Comparison of ENCODE assay signal across 15 cellular contexts in genomic region chr13:68176486-68176885, GRCh38.
A peak's percentile ranks its signal among the peaks of the same experiment; 100 is the strongest.
DNase-seq lines count a peak whose midpoint lies in the region; ATAC-seq and TF ChIP-seq lines count a peak whose summit lies in the region.
"Had no signal": no experiment of that assay in that cellular context is flagged by ENCODE, and none has a peak within 500 bp of the region (broad histone marks: within the 10 kb centered on the region; RNA-seq: fewer than 3 reads in every experiment).

No MANE protein-coding gene starts in this region.

- no peak overlapping the region for H3K27ac ChIP-seq in mammary epithelial cell (ENCODE audit: insufficient read depth, low read depth, low read length)
- no peak overlapping the region for H3K27ac ChIP-seq in gastrocnemius medialis
- H3K27ac ChIP-seq: PC-9, thyroid gland had no signal

- intact Hi-C loops in mammary epithelial cell (cut with micrococcal nuclease), result no loop called here
- intact Hi-C loops in gastrocnemius medialis (cut with DNase I; ENCODE audit: low total_unique reads), result no loop called here
- intact Hi-C loops in activated naive CD4-positive, alpha-beta T cell treated with anti-CD3 and anti-CD28 coated beads for 36 hours (cut with micrococcal nuclease), result no loop called here

- DNase-seq in NCI-H446 (lab: John Stamatoyannopoulos, UW) (peak; percentile 2 to 30), NCI-H446 treated with DMSO at 0.1 percent for 48 hours (lab: John Stamatoyannopoulos, UW) (no peak), mammary epithelial cell (peak; percentile 33), iris pigment epithelial cell (ENCODE audit: low read depth) (peak; percentile 84), GM19238 (ENCODE audit: insufficient read length, low spot score) (no peak), NCI-H524 treated with DMSO at 0.1 percent for 48 hours (lab: John Stamatoyannopoulos, UW) (no peak), gastrocnemius medialis (no peak)
- no peak for DNase-seq in activated naive CD4-positive, alpha-beta T cell treated with anti-CD3 and anti-CD28 coated beads for 36 hours
- DNase-seq: activated CD4-positive, alpha-beta memory T cell treated with anti-CD3 and anti-CD28 coated beads, Interleukin-2, amount 10 ng/mL, durations not matched to agents 7 days and 5 days; Kasumi-1; left cardiac atrium; stimulated activated CD4-positive, alpha-beta T cell treated with anti-CD3 and anti-CD28 coated beads, Interleukin-12 subunit alpha, Interleukin-12 subunit beta, amount 100 ng/mL, for 4 hours; T-helper 2 cell; thyroid gland had no signal

- no peaks in the 10 kb centered on the region for H3K36me3 Mint-ChIP-seq in activated naive CD4-positive, alpha-beta T cell treated with anti-CD3 and anti-CD28 coated beads for 36 hours (ENCODE audit: low read depth)

- no peak overlapping the region for H3K9ac ChIP-seq in mammary epithelial cell (ENCODE audit: insufficient read depth, low read length)

- no peaks in the 10 kb centered on the region for H3K27me3 Mint-ChIP-seq in activated naive CD4-positive, alpha-beta T cell treated with anti-CD3 and anti-CD28 coated beads for 36 hours (ENCODE audit: low read depth)
- H3K27me3 Mint-ChIP-seq: activated CD4-positive, alpha-beta memory T cell treated with anti-CD3 and anti-CD28 coated beads, Interleukin-2, amount 10 ng/mL, durations not matched to agents 7 days and 5 days had no signal

- no peak overlapping the region for H3K27ac Mint-ChIP-seq in activated naive CD4-positive, alpha-beta T cell treated with anti-CD3 and anti-CD28 coated beads for 36 hours
- H3K27ac Mint-ChIP-seq: activated CD4-positive, alpha-beta memory T cell treated with anti-CD3 and anti-CD28 coated beads, Interleukin-2, amount 10 ng/mL, durations not matched to agents 7 days and 5 days had no signal

- TF ChIP-seq POLR2A in gastrocnemius medialis (IDR thresholded peaks at IDR 0.05), result no peak

- H3K36me3 ChIP-seq in mammary epithelial cell (ENCODE audit: insufficient read depth, low read length) (no peaks in the 10 kb centered on the region), gastrocnemius medialis (no peaks in the 10 kb centered on the region)
- H3K36me3 ChIP-seq: thyroid gland had no signal

- no peaks in the 10 kb centered on the region for H3K4me1 Mint-ChIP-seq in activated naive CD4-positive, alpha-beta T cell treated with anti-CD3 and anti-CD28 coated beads for 36 hours (ENCODE audit: low read depth)
- H3K4me1 Mint-ChIP-seq: activated CD4-positive, alpha-beta memory T cell treated with anti-CD3 and anti-CD28 coated beads, Interleukin-2, amount 10 ng/mL, durations not matched to agents 7 days and 5 days had no signal

- no peak overlapping the region for H3K4me3 ChIP-seq in mammary epithelial cell (replicated peaks in 1 of 3; ENCODE audit: insufficient read depth in 1 of 3, low read depth in 2 of 3, low read length in 3 of 3)
- H3K4me3 ChIP-seq in gastrocnemius medialis, result no peak overlapping the region
- H3K4me3 ChIP-seq: PC-9, thyroid gland had no signal

- no peak overlapping the region for H2AFZ ChIP-seq in mammary epithelial cell (ENCODE audit: low read depth, low read length)
- H2AFZ ChIP-seq: PC-9 had no signal

- dilution Hi-C loops in mammary epithelial cell (cut with HindIII; ENCODE audit: low sequenced_read_pairs), result no loop called here

- H3K9me3 ChIP-seq in mammary epithelial cell (replicated peaks; ENCODE audit: insufficient read depth, low read length) (no peaks in the 10 kb centered on the region), gastrocnemius medialis (no peaks in the 10 kb centered on the region)
- H3K9me3 ChIP-seq: thyroid gland had no signal

- ATAC-seq in gastrocnemius medialis, result no peak

- CTCF ChIA-PET in mammary epithelial cell (lab: Charles Lee; ENCODE audit: low non-redundant PET), result no interaction called here
- CTCF ChIA-PET in activated naive CD4-positive, alpha-beta T cell treated with anti-CD3 and anti-CD28 coated beads for 36 hours (lab: Charles Lee), result interaction anchor here (0.7 kb wide), 1 partner anchor 62 kb away, joined by 3 read pairs; no protein-coding TSS in a partner anchor

- WGBS in mammary epithelial cell (ENCODE audit: low coverage, missing lambda C conversion rate), result 6% methylated on average over 2 of the region's 2 CpGs

- no peaks in the 10 kb centered on the region for H4K20me1 ChIP-seq in mammary epithelial cell (ENCODE audit: insufficient read depth, low read length)

- BruUV-seq in mammary epithelial cell (replicated peaks; lab: Mats Ljungman, UMichigan), result no TSS peak

- H3K27me3 ChIP-seq in mammary epithelial cell (ENCODE audit: insufficient read depth, low read length) (no peaks in the 10 kb centered on the region), gastrocnemius medialis (no peaks in the 10 kb centered on the region)
- H3K27me3 ChIP-seq: thyroid gland had no signal

- H3K4me1 ChIP-seq in mammary epithelial cell (ENCODE audit: insufficient read depth, low read length) (peaks cover 24% of the 10 kb centered on the region), gastrocnemius medialis (no peaks in the 10 kb centered on the region)
- H3K4me1 ChIP-seq: thyroid gland had no signal

- H3K9me3 Mint-ChIP-seq in activated naive CD4-positive, alpha-beta T cell treated with anti-CD3 and anti-CD28 coated beads for 36 hours, result peaks cover 10% of the 10 kb centered on the region

- no peak for TF ChIP-seq CTCF in mammary epithelial cell (conservative IDR thresholded peaks at IDR 0.05 in 1 of 2, IDR thresholded peaks at IDR 0.05 in 1 of 2; ENCODE audit: extremely low read depth in 1 of 2, insufficient read depth in 1 of 2, low read depth in 1 of 2, low read length in 2 of 2)
- TF ChIP-seq CTCF in gastrocnemius medialis (IDR thresholded peaks at IDR 0.05 in 4 of 5, conservative IDR thresholded peaks at IDR 0.05 in 1 of 5), result no peak

- H3K4me3 Mint-ChIP-seq in activated naive CD4-positive, alpha-beta T cell treated with anti-CD3 and anti-CD28 coated beads for 36 hours, result no peak overlapping the region
- H3K4me3 Mint-ChIP-seq: activated CD4-positive, alpha-beta memory T cell treated with anti-CD3 and anti-CD28 coated beads, Interleukin-2, amount 10 ng/mL, durations not matched to agents 7 days and 5 days had no signal

- peak overlapping the region; percentile 40 for H3K4me2 ChIP-seq in mammary epithelial cell (ENCODE audit: insufficient read depth, low read depth, low read length)
- H3K4me2 ChIP-seq: PC-9 had no signal

- H3K79me2 ChIP-seq in mammary epithelial cell (ENCODE audit: insufficient read depth, low read length), result no peaks in the 10 kb centered on the region

- in situ Hi-C loops in mammary epithelial cell (cut with MboI; ENCODE audit: low sequenced_read_pairs in 2 of 2) (no loop called here), gastrocnemius medialis (cut with MboI; ENCODE audit: low sequenced_read_pairs in 4 of 4) (no loop called here)

Comparison
In these comparisons a context has a peak if more than half of its experiments do, and no peak if none do; other contexts are left out.
1. DNase-seq: peak in NCI-H446 (2 of 2), mammary epithelial cell (single experiment) and iris pigment epithelial cell (single experiment); none in NCI-H446 treated with DMSO at 0.1 percent for 48 hours (single experiment), GM19238 (single experiment), NCI-H524 treated with DMSO at 0.1 percent for 48 hours (single experiment), gastrocnemius medialis (0 of 2) and activated naive CD4-positive, alpha-beta T cell treated with anti-CD3 and anti-CD28 coated beads for 36 hours (single experiment).